Comparison of ENCODE assay signal across 21 cellular contexts in the genomic region with DNA sequence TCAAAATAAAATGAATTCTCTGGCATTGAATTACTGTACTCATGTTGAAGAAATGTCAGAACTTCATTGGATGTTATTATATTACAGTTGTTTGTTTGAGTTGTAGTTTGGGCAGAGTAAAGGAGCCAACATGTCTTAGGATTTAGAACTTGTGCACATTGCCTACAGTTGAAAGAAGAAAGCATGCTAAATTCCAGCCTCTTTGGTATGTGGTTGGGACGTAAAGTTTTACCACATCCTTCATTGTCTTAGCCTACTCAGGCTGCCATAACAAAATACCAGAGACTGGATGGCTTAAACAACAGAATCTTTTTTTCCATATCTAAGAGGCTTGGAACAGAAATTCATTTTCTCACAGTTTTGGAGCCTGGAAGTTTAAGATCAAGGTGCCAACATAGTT. TPM values are rescaled to one million over a fixed set of nuclear protein-coding genes. Genes with fewer than 3 reads are reported as not detected.
DNase-seq lines count a peak whose midpoint lies in the region; ATAC-seq, FAIRE-seq and TF ChIP-seq lines count a peak whose summit lies in the region.
"Had no signal": no experiment of that assay in that cellular context is flagged by ENCODE, and none has a peak within 500 bp of the region (broad histone marks: within the 10 kb centered on the region; RNA-seq: fewer than 3 reads in every experiment).

No MANE protein-coding gene starts in this region.

- H3F3A ChIP-seq in SK-N-SH (replicated peaks; ENCODE audit: insufficient read depth): peaks cover 13% of the 10 kb centered on the region

- H3K9me3 ChIP-seq in SK-N-SH: no peaks in the 10 kb centered on the region
- H3K9me3 ChIP-seq: right atrium auricular region, thyroid gland had no signal

- no peak overlapping the region for H3K4me3 ChIP-seq in NB4 (ENCODE audit: low read depth, low read length)
- H3K4me3 ChIP-seq in SK-N-SH (ENCODE audit: low read depth in 2 of 2, low read length in 1 of 2): no peak overlapping the region
- H3K4me3 ChIP-seq: right atrium auricular region, thyroid gland had no signal

- H3K27me3 Mint-ChIP-seq in activated naive CD4-positive, alpha-beta T cell treated with anti-CD3 and anti-CD28 coated beads, Interleukin-2, amount 10 ng/mL, durations not matched to agents 7 days and 5 days: peaks cover 4% of the 10 kb centered on the region
- H3K27me3 Mint-ChIP-seq: T-helper 17 cell had no signal

- H3K27ac ChIP-seq in SK-N-SH (ENCODE audit: low read depth in 2 of 2, low read length in 1 of 2): no peak overlapping the region
- H3K27ac ChIP-seq: right atrium auricular region, thyroid gland, WERI-Rb-1 had no signal

- H3K4me2 ChIP-seq in SK-N-SH: no peak overlapping the region

- POLR2A ChIA-PET in SK-N-SH (lab: Yijun Ruan, JAX): interaction anchor here (2.8 kb wide), 1 partner anchor 27 kb away, joined by 13 read pairs; a partner anchor contains a TSS

- H2AFZ ChIP-seq in SK-N-SH (ENCODE audit: low read depth): no peak overlapping the region

- no peak for TF ChIP-seq RAD21 in SK-N-SH (IDR thresholded peaks at IDR 0.05; ENCODE audit: low read length)

- no peaks in the 10 kb centered on the region for H3K9me2 ChIP-seq in SK-N-SH

- H3K4me1 ChIP-seq in SK-N-SH (ENCODE audit: control insufficient read depth in 1 of 2, insufficient read depth in 2 of 2, low read depth in 1 of 2, low read length in 1 of 2): peaks cover 7 to 8% of the 10 kb centered on the region in 2 experiments; a peak in 3 of 4 replicates

- no peak for FAIRE-seq in HTR-8/SVneo (lab: Jason Lieb, UNC)
- FAIRE-seq: endometrium had no signal

- no peak overlapping the region for H3K9ac ChIP-seq in SK-N-SH

- no peak for DNase-seq in activated naive CD4-positive, alpha-beta T cell treated with anti-CD3 and anti-CD28 coated beads, Interleukin-2, amount 10 ng/mL, durations not matched to agents 7 days and 5 days
- no peak for DNase-seq in activated naive CD4-positive, alpha-beta T cell treated with anti-CD3 and anti-CD28 coated beads, Interleukin-2, amount 50 U/mL, for 16 hours
- peak; percentile 24 for DNase-seq in NB4 (ENCODE audit: low read depth)
- peak; percentile 85 for DNase-seq in fibroblast of gingiva (ENCODE audit: low read depth)
- no peak for DNase-seq in SK-N-SH
- DNase-seq in globus pallidus (ENCODE audit: low spot score): no peak
- no peak for DNase-seq in HTR-8/SVneo (ENCODE audit: insufficient read length, low spot score)
- DNase-seq: aorta, COR-L47, midbrain, NCI-H1092, NCI-H510A, nucleus accumbens, T-helper 17 cell, thyroid gland, WERI-Rb-1 had no signal

- H3K36me3 Mint-ChIP-seq in activated naive CD4-positive, alpha-beta T cell treated with anti-CD3 and anti-CD28 coated beads, Interleukin-2, amount 10 ng/mL, durations not matched to agents 7 days and 5 days: peaks cover 65% of the 10 kb centered on the region

- peak overlapping the region; percentile 19 for H3K4me3 Mint-ChIP-seq in activated naive CD4-positive, alpha-beta T cell treated with anti-CD3 and anti-CD28 coated beads, Interleukin-2, amount 10 ng/mL, durations not matched to agents 7 days and 5 days
- H3K4me3 Mint-ChIP-seq: T-helper 17 cell had no signal

- TF ChIP-seq EP300 in SK-N-SH (IDR thresholded peaks at IDR 0.05; ENCODE audit: borderline replicate concordance in 1 of 2, low read depth in 1 of 2, low read length in 1 of 2): no peak

- no peak for TF ChIP-seq POLR2A in NB4 (IDR thresholded peaks at IDR 0.05; ENCODE audit: extremely low read depth, insufficient read length)

- ATAC-seq in HG03520 (IDR thresholded peaks at IDR 0.05; ENCODE audit: unreplicated experiment): no peak
- ATAC-seq: Right ventricle myocardium inferior, T-helper 17 cell had no signal

- CTCF ChIA-PET in activated naive CD4-positive, alpha-beta T cell treated with anti-CD3 and anti-CD28 coated beads, Interleukin-2, amount 10 ng/mL, durations not matched to agents 7 days and 5 days (lab: Charles Lee): no interaction called here
- CTCF ChIA-PET in SK-N-SH (lab: Yijun Ruan, JAX): no interaction called here

- no peaks in the 10 kb centered on the region for H3K27me3 ChIP-seq in SK-N-SH (ENCODE audit: insufficient read depth)
- H3K27me3 ChIP-seq: right atrium auricular region, thyroid gland had no signal

- H3K27ac Mint-ChIP-seq in activated naive CD4-positive, alpha-beta T cell treated with anti-CD3 and anti-CD28 coated beads, Interleukin-2, amount 10 ng/mL, durations not matched to agents 7 days and 5 days: no peak overlapping the region
- H3K27ac Mint-ChIP-seq: activated T-helper 2 cell treated with anti-CD3 and anti-CD28 coated beads, Interferon-gamma antibody, Interleukin-2, Interleukin-4, amounts not matched to agents 10 μg/mL and 5 μg/mL and 100 μg/mL, durations not matched to agents 14 hours and 24 hours and 36 hours; T-helper 17 cell had no signal

- H3K9me3 Mint-ChIP-seq in activated naive CD4-positive, alpha-beta T cell treated with anti-CD3 and anti-CD28 coated beads, Interleukin-2, amount 10 ng/mL, durations not matched to agents 7 days and 5 days: peaks cover 2% of the 10 kb centered on the region
- H3K9me3 Mint-ChIP-seq: activated T-helper 2 cell treated with anti-CD3 and anti-CD28 coated beads, Interferon-gamma antibody, Interleukin-2, Interleukin-4, amounts not matched to agents 10 μg/mL and 5 μg/mL and 100 μg/mL, durations not matched to agents 14 hours and 24 hours and 36 hours had no signal

- H3K79me2 ChIP-seq in SK-N-SH (ENCODE audit: insufficient read depth): peaks cover 64% of the 10 kb centered on the region

- WGBS in SK-N-SH (ENCODE audit: low lambda C conversion rate): 100% methylated on average over 1 of the region's 1 CpG

- H3K4me1 Mint-ChIP-seq in activated naive CD4-positive, alpha-beta T cell treated with anti-CD3 and anti-CD28 coated beads, Interleukin-2, amount 10 ng/mL, durations not matched to agents 7 days and 5 days: peaks cover 39% of the 10 kb centered on the region

- H3K36me3 ChIP-seq in SK-N-SH (replicated peaks in 1 of 2; ENCODE audit: control insufficient read depth in 1 of 2, insufficient read depth in 2 of 2, low read length in 1 of 2): peaks cover 21 to 40% of the 10 kb centered on the region in 2 experiments
- H3K36me3 ChIP-seq: thyroid gland had no signal

- TF ChIP-seq CTCF in NB4 (IDR thresholded peaks at IDR 0.05; ENCODE audit: low read depth, low read length): no peak
- TF ChIP-seq CTCF in SK-N-SH (IDR thresholded peaks at IDR 0.05): no peak

- H4K20me1 ChIP-seq in SK-N-SH (ENCODE audit: insufficient read depth): peaks cover 26% of the 10 kb centered on the region

TF ChIP-seq in SK-N-SH, 30 proteins besides CTCF, POLR2A, EP300 and RAD21:
- TF ChIP-seq, protein P1, sequence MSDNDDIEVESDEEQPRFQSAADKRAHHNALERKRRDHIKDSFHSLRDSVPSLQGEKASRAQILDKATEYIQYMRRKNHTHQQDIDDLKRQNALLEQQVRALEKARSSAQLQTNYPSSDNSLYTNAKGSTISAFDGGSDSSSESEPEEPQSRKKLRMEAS (IDR thresholded peaks at IDR 0.05; ENCODE audit: low read depth): no peak
- TF ChIP-seq MEF2A (IDR thresholded peaks at IDR 0.05; ENCODE audit: borderline replicate concordance, low read depth): no peak
- no peak for TF ChIP-seq JUND (IDR thresholded peaks at IDR 0.05)
- no peak for TF ChIP-seq FOXM1 (IDR thresholded peaks at IDR 0.05; ENCODE audit: low read depth)
- TF ChIP-seq RFX5 (IDR thresholded peaks at IDR 0.05; ENCODE audit: low read length): no peak
- TF ChIP-seq, protein P2, sequence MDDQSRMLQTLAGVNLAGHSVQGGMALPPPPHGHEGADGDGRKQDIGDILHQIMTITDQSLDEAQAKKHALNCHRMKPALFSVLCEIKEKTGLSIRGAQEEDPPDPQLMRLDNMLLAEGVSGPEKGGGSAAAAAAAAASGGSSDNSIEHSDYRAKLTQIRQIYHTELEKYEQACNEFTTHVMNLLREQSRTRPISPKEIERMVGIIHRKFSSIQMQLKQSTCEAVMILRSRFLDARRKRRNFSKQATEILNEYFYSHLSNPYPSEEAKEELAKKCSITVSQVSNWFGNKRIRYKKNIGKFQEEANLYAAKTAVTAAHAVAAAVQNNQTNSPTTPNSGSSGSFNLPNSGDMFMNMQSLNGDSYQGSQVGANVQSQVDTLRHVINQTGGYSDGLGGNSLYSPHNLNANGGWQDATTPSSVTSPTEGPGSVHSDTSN (IDR thresholded peaks at IDR 0.05): no peak
- TF ChIP-seq SMC3 (IDR thresholded peaks at IDR 0.05; ENCODE audit: low read depth, low read length): no peak

RNA-seq across cellular contexts. Expression of a gene that starts 42.4 kb away (rescaled TPM):
- polyA plus RNA-seq in SK-N-SH (2012; rRNA removed): not detected in 2 replicates
- not detected in 2 replicates for polyA plus RNA-seq in SK-N-SH (2012; cell fraction: cytosol; rRNA removed)
- not detected in 2 replicates for polyA plus RNA-seq in SK-N-SH (2012; cell fraction: nucleus; rRNA removed)

Comparison
In these comparisons a context has a peak if more than half of its experiments do, and no peak if none do; other contexts are left out.
1. DNase-seq: peak in NB4 (single experiment) and fibroblast of gingiva (single experiment); none in activated naive CD4-positive, alpha-beta T cell treated with anti-CD3 and anti-CD28 coated beads, Interleukin-2, amount 10 ng/mL, durations not matched to agents 7 days and 5 days (single experiment), activated naive CD4-positive, alpha-beta T cell treated with anti-CD3 and anti-CD28 coated beads, Interleukin-2, amount 50 U/mL, for 16 hours (single experiment), SK-N-SH (single experiment), globus pallidus (single experiment) and HTR-8/SVneo (single experiment).